Comparison of ENCODE assay signal across 19 cellular contexts in genomic region chr20:14093652-14094051, GRCh38.
DNase-seq lines count a peak whose midpoint lies in the region; ATAC-seq, FAIRE-seq and TF ChIP-seq lines count a peak whose summit lies in the region.
"Had no signal": no experiment of that assay in that cellular context is flagged by ENCODE, and none has a peak within 500 bp of the region (broad histone marks: within the 10 kb centered on the region; RNA-seq: fewer than 3 reads in every experiment).

No MANE protein-coding gene starts in this region.

- no peak overlapping the region for H3K4me3 ChIP-seq in pancreas
- H3K4me3 ChIP-seq: gastrocnemius medialis, SK-N-MC had no signal

- H3K9me3 Mint-ChIP-seq in osteocyte (ENCODE audit: unreplicated experiment), result no peaks in the 10 kb centered on the region
- H3K9me3 Mint-ChIP-seq: activated CD4-positive, alpha-beta T cell treated with anti-CD3 and anti-CD28 coated beads, Interleukin-2, amount 10 ng/mL, durations not matched to agents 7 days and 5 days; brain; H9 had no signal

- H3K9me3 ChIP-seq in pancreas, result no peaks in the 10 kb centered on the region
- H3K9me3 ChIP-seq: gastrocnemius medialis had no signal

- TF ChIP-seq CTCF in pancreas (IDR thresholded peaks at IDR 0.05) (no peak), osteocyte (IDR thresholded peaks at IDR 0.05) (no peak)

- no peak overlapping the region for H3K27ac Mint-ChIP-seq in osteocyte (ENCODE audit: unreplicated experiment)
- H3K27ac Mint-ChIP-seq: activated CD4-positive, alpha-beta T cell treated with anti-CD3 and anti-CD28 coated beads, Interleukin-2, amount 10 ng/mL, durations not matched to agents 7 days and 5 days; activated naive CD4-positive, alpha-beta T cell treated with anti-CD3 and anti-CD28 coated beads, Interleukin-2, amount 50 U/mL, for 72 hours; brain; H9; nephron had no signal

- H3K27me3 ChIP-seq in pancreas, result no peaks in the 10 kb centered on the region
- H3K27me3 ChIP-seq: gastrocnemius medialis had no signal

- intact Hi-C loops in pancreas (cut with DNase I), result no loop called here

- no peak overlapping the region for H3K4me3 Mint-ChIP-seq in osteocyte (ENCODE audit: unreplicated experiment)
- H3K4me3 Mint-ChIP-seq: activated CD4-positive, alpha-beta T cell treated with anti-CD3 and anti-CD28 coated beads, Interleukin-2, amount 10 ng/mL, durations not matched to agents 7 days and 5 days; brain; H9; nephron had no signal

- no peak overlapping the region for H3K27ac ChIP-seq in pancreas
- H3K27ac ChIP-seq: epithelial cell of prostate, gastrocnemius medialis, SK-N-MC had no signal

- H3K4me1 Mint-ChIP-seq in osteocyte (ENCODE audit: unreplicated experiment), result no peaks in the 10 kb centered on the region
- H3K4me1 Mint-ChIP-seq: activated CD4-positive, alpha-beta T cell treated with anti-CD3 and anti-CD28 coated beads, Interleukin-2, amount 10 ng/mL, durations not matched to agents 7 days and 5 days; brain; nephron had no signal

- H3K36me3 Mint-ChIP-seq in osteocyte (ENCODE audit: unreplicated experiment), result no peaks in the 10 kb centered on the region
- H3K36me3 Mint-ChIP-seq: activated naive CD4-positive, alpha-beta T cell treated with anti-CD3 and anti-CD28 coated beads, Interleukin-2, amount 50 U/mL, for 72 hours; brain had no signal

- DNase-seq in H4 (ENCODE audit: low spot score) (peak; percentile 31), NCI-H146 treated with DMSO at 0.1 percent for 48 hours (lab: John Stamatoyannopoulos, UW; ENCODE audit: unreplicated experiment) (peak; percentile 94), NCI-H748 treated with DMSO at 0.1 percent for 48 hours (lab: John Stamatoyannopoulos, UW) (peak; percentile 97), pancreas (peak in 3 of 6 donors; percentile 17 to 33 (median 33)), osteocyte (ENCODE audit: extremely low spot score, unreplicated experiment) (no peak), activated gamma-delta T cell (lab: John Stamatoyannopoulos, UW) (no peak)
- DNase-seq: activated CD4-positive, alpha-beta T cell treated with anti-CD3 and anti-CD28 coated beads, Interleukin-2, amount 10 ng/mL, durations not matched to agents 7 days and 5 days; gastrocnemius medialis; H9; Karpas-422; NCI-H2171 treated with DMSO at 0.1 percent for 48 hours; retina had no signal

- WGBS in pancreas, 2 donors, result 16 to 18% methylated on average over 1 of the region's 1 CpG

- no peak for FAIRE-seq in pancreas (lab: Jason Lieb, UNC)

- peak; percentile 95 to 99 (median 98) for ATAC-seq in pancreas
- ATAC-seq in HG02852 (IDR thresholded peaks at IDR 0.05; ENCODE audit: unreplicated experiment), result no peak
- no peak for ATAC-seq in HG03469 (IDR thresholded peaks at IDR 0.05; ENCODE audit: unreplicated experiment)
- ATAC-seq: activated naive CD4-positive, alpha-beta T cell treated with anti-CD3 and anti-CD28 coated beads, Interleukin-2, amount 50 U/mL, for 72 hours; gastrocnemius medialis had no signal

- H3K27me3 Mint-ChIP-seq in osteocyte (ENCODE audit: unreplicated experiment), result no peaks in the 10 kb centered on the region
- H3K27me3 Mint-ChIP-seq: activated CD4-positive, alpha-beta T cell treated with anti-CD3 and anti-CD28 coated beads, Interleukin-2, amount 10 ng/mL, durations not matched to agents 7 days and 5 days had no signal

- H3K36me3 ChIP-seq in pancreas, result no peaks in the 10 kb centered on the region
- H3K36me3 ChIP-seq: gastrocnemius medialis had no signal

- H3K4me1 ChIP-seq in pancreas, result peaks cover 0 to 7% (median 0%) of the 10 kb centered on the region in 3 donors
- H3K4me1 ChIP-seq: gastrocnemius medialis had no signal

Comparison
In these comparisons a context has a peak if more than half of its experiments do, and no peak if none do; other contexts are left out.
1. DNase-seq: peak in H4 (single experiment), NCI-H146 treated with DMSO at 0.1 percent for 48 hours (single experiment) and NCI-H748 treated with DMSO at 0.1 percent for 48 hours (single experiment); none in osteocyte (single experiment) and activated gamma-delta T cell (single experiment).
2. ATAC-seq: peak in pancreas (4 of 4); none in HG02852 (single experiment) and HG03469 (single experiment).